ENCODE assay signal across 24 cellular contexts in genomic region chr9:86277072-86277471, GRCh38.
"Had no signal": no experiment of that assay in that cellular context is flagged by ENCODE, and none has a peak within 500 bp of the region (broad histone marks: within the 10 kb centered on the region; RNA-seq: fewer than 3 reads in every experiment).

No MANE protein-coding gene starts in this region.

- FAIRE-seq: bronchial epithelial cell had no signal

- H3K4me3 ChIP-seq: adrenal gland, Peyer's patch, SJSA1 had no signal

- H3K27ac Mint-ChIP-seq: activated CD4-positive, alpha-beta memory T cell treated with anti-CD3 and anti-CD28 coated beads for 36 hours; activated CD4-positive, alpha-beta T cell treated with anti-CD3 and anti-CD28 coated beads, Interleukin-2, amount 10 ng/mL, durations not matched to agents 7 days and 5 days; activated naive CD8-positive, alpha-beta T cell treated with anti-CD3 and anti-CD28 coated beads for 36 hours; T-helper 1 cell treated with Interleukin-12 subunit alpha and Interleukin-12 subunit beta and Interleukin-4 antibody, amounts not matched to agents 30 μg/mL and 1 μg/mL, for 36 hours had no signal

- H3K27ac ChIP-seq: adrenal gland, KMS-11, Peyer's patch, SJSA1 had no signal

- H3K9ac ChIP-seq: KMS-11 had no signal

- ATAC-seq: activated T-cell treated with anti-CD3 and anti-CD28 coated beads, Interleukin-2, amount 50 U/mL, for 4 hours had no signal

- H3K4me3 Mint-ChIP-seq: activated CD4-positive, alpha-beta memory T cell treated with anti-CD3 and anti-CD28 coated beads for 36 hours; activated CD4-positive, alpha-beta T cell treated with anti-CD3 and anti-CD28 coated beads, Interleukin-2, amount 10 ng/mL, durations not matched to agents 7 days and 5 days; activated naive CD8-positive, alpha-beta T cell treated with anti-CD3 and anti-CD28 coated beads for 36 hours; activated T-cell treated with anti-CD3 and anti-CD28 coated beads, Interleukin-2, amount 50 U/mL, for 4 hours; T-helper 1 cell treated with Interleukin-12 subunit alpha and Interleukin-12 subunit beta and Interleukin-4 antibody, amounts not matched to agents 30 μg/mL and 1 μg/mL, for 36 hours had no signal

- DNase-seq: activated CD4-positive, alpha-beta memory T cell treated with anti-CD3 and anti-CD28 coated beads for 36 hours; activated CD4-positive, alpha-beta T cell treated with anti-CD3 and anti-CD28 coated beads, Interleukin-2, amount 10 ng/mL, durations not matched to agents 7 days and 5 days; activated CD4-positive, CD25-positive, alpha-beta regulatory T cell; activated CD8-positive, alpha-beta memory T cell treated with anti-CD3 and anti-CD28 coated beads for 24 hours; activated effector memory CD4-positive, alpha-beta T cell treated with anti-CD3 and anti-CD28 coated beads, Interleukin-2, amount 50 U/mL, for 16 hours; activated naive CD4-positive, alpha-beta T cell treated with Interleukin-2 at 50 U/mL for 16 hours; activated naive CD8-positive, alpha-beta T cell treated with anti-CD3 and anti-CD28 coated beads for 36 hours; activated T-cell treated with anti-CD3 and anti-CD28 coated beads, Interleukin-2, amount 50 U/mL, for 4 hours; adrenal gland; anterior cingulate cortex; central memory CD4-positive, alpha-beta T cell; NCI-H1048; NCI-H1930; NCI-H345; NCI-H510A; NCI-H69; NK-92 treated with Interleukin-12 subunit alpha and Interleukin-12 subunit beta, amount 100 ng/mL, for 24 hours; Peyer's patch; SHP77; T-helper 9 cell had no signal

- H3K9me3 Mint-ChIP-seq: activated CD4-positive, alpha-beta memory T cell treated with anti-CD3 and anti-CD28 coated beads for 36 hours; activated CD4-positive, alpha-beta T cell treated with anti-CD3 and anti-CD28 coated beads, Interleukin-2, amount 10 ng/mL, durations not matched to agents 7 days and 5 days; activated naive CD8-positive, alpha-beta T cell treated with anti-CD3 and anti-CD28 coated beads for 36 hours; activated T-cell treated with anti-CD3 and anti-CD28 coated beads, Interleukin-2, amount 50 U/mL, for 4 hours; T-helper 1 cell treated with Interleukin-12 subunit alpha and Interleukin-12 subunit beta and Interleukin-4 antibody, amounts not matched to agents 30 μg/mL and 1 μg/mL, for 36 hours had no signal

- H3K4me2 ChIP-seq: KMS-11 had no signal

- H3K9me3 ChIP-seq: adrenal gland, Peyer's patch, SJSA1 had no signal

- H3K27me3 ChIP-seq: adrenal gland, Peyer's patch, SJSA1 had no signal

- H3K27me3 Mint-ChIP-seq: activated CD4-positive, alpha-beta memory T cell treated with anti-CD3 and anti-CD28 coated beads for 36 hours; activated CD4-positive, alpha-beta T cell treated with anti-CD3 and anti-CD28 coated beads, Interleukin-2, amount 10 ng/mL, durations not matched to agents 7 days and 5 days; activated naive CD8-positive, alpha-beta T cell treated with anti-CD3 and anti-CD28 coated beads for 36 hours had no signal
